8 cellular contexts compared by ENCODE assay signal in the genomic region with DNA sequence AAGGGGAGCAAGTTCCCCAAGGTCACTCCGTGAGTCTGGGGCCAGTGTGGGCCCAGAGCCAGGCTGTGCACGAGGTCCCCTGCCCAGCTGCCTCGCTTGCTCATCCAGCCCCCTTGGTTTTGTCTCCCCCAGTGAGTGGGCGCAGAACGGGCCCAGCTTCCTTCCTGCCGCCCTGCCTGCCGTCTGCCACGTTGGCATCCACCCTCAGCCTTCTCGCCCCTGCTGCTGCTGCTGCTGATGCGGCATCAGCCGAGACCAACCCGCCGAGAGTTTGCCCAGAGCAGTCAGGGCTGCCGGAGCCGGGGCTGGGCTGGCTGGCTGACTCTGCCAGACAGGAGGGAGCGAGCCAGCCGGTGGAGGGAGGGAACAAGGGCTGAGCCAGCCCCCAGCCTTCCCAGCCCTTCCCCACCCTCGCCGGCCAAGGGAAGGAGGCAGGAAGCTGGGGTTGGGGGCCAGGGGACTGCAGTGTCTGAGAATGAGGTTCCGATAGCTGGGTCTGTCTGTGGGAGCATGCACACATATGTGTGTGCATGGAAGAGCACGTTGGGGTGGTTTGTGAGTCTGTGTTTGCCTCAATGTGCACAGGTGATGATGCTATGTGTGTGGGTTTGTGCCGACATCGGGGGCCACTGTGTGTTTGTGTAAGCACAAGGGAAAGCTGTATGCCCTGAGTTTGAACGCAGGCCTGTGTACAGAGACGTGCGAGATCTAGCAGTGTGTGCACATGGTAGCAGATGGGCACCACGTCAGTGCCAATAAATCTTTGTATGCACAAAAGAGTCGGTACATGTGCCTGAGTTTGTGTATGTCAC. TPM values are rescaled to one million over a fixed set of nuclear protein-coding genes. Genes with fewer than 3 reads are reported as not detected.
DNase-seq lines count a peak whose midpoint lies in the region; ATAC-seq lines count a peak whose summit lies in the region.

No MANE protein-coding gene starts in this region.

- peaks cover 66% of the 10 kb centered on the region for H3K4me1 Mint-ChIP-seq in T-helper 2 cell treated with Interferon-gamma antibody and Interleukin-4, amounts not matched to agents 5 μg/mL and 100 μg/mL, for 36 hours (ENCODE audit: low read depth)

- H3K27me3 ChIP-seq in mucosa of rectum (ENCODE audit: control insufficient read depth in 2 of 2, insufficient read depth in 2 of 2, low read length in 2 of 2) (no peaks in the 10 kb centered on the region), SJCRH30 (no peaks in the 10 kb centered on the region)

- ATAC-seq in GM18517 (IDR thresholded peaks at IDR 0.05; ENCODE audit: unreplicated experiment): no peak

- H3K36me3 Mint-ChIP-seq in T-helper 2 cell treated with Interferon-gamma antibody and Interleukin-4, amounts not matched to agents 5 μg/mL and 100 μg/mL, for 36 hours (ENCODE audit: low read depth): peaks cover 5% of the 10 kb centered on the region

- H3K9me3 Mint-ChIP-seq in T-helper 2 cell treated with Interferon-gamma antibody and Interleukin-4, amounts not matched to agents 5 μg/mL and 100 μg/mL, for 36 hours: no peaks in the 10 kb centered on the region

- peak overlapping the region in 1 of 2 donors; percentile 50 for H3K9ac ChIP-seq in mucosa of rectum (ENCODE audit: low read depth in 1 of 2, low read length in 2 of 2)

- peak overlapping the region; percentile 93 for H3K27ac ChIP-seq in angular gyrus (ENCODE audit: low read depth, low read length)
- peak overlapping the region; percentile 12 to 48 for H3K27ac ChIP-seq in mucosa of rectum (ENCODE audit: low read depth in 2 of 2, low read length in 2 of 2)
- peak overlapping the region; percentile 76 for H3K27ac ChIP-seq in substantia nigra (ENCODE audit: low read depth, low read length, poor library complexity, severe bottlenecking)
- H3K27ac ChIP-seq in SJCRH30: no peak overlapping the region

- H3K4me3 ChIP-seq in mucosa of rectum (ENCODE audit: low read length in 2 of 2) (no peak overlapping the region), SJCRH30 (no peak overlapping the region)

- peak overlapping the region; percentile 95 for H3K4me3 Mint-ChIP-seq in T-helper 2 cell treated with Interferon-gamma antibody and Interleukin-4, amounts not matched to agents 5 μg/mL and 100 μg/mL, for 36 hours

- H3K4me1 ChIP-seq in mucosa of rectum (ENCODE audit: control insufficient read depth in 2 of 2, insufficient read depth in 2 of 2, low read length in 2 of 2) (peaks cover 52 to 85% of the 10 kb centered on the region in 2 donors), SJCRH30 (peaks cover 67% of the 10 kb centered on the region)

- H3K36me3 ChIP-seq in mucosa of rectum (ENCODE audit: control insufficient read depth in 2 of 2, insufficient read depth in 2 of 2, low read length in 2 of 2) (no peaks in the 10 kb centered on the region), SJCRH30 (no peaks in the 10 kb centered on the region)

- H3K9me3 ChIP-seq in mucosa of rectum (ENCODE audit: control insufficient read depth in 2 of 2, low read length in 2 of 2) (no peaks in the 10 kb centered on the region), SJCRH30 (replicated peaks) (no peaks in the 10 kb centered on the region)

- H3K27me3 Mint-ChIP-seq in T-helper 2 cell treated with Interferon-gamma antibody and Interleukin-4, amounts not matched to agents 5 μg/mL and 100 μg/mL, for 36 hours (ENCODE audit: low read depth): no peaks in the 10 kb centered on the region

- peak; percentile 29 for DNase-seq in T-helper 2 cell treated with Interferon-gamma antibody and Interleukin-4, amounts not matched to agents 5 μg/mL and 100 μg/mL, for 36 hours (ENCODE audit: low spot score)
- DNase-seq in substantia nigra (lab: John Stamatoyannopoulos, UW) (peak in 37 of 49 donors; percentile 19 to 76 (median 46)), SJCRH30 (no peak), NCI-H2227 treated with DMSO at 0.1 percent for 48 hours (lab: John Stamatoyannopoulos, UW) (no peak), NCI-H82 (lab: John Stamatoyannopoulos, UW) (no peak)

- peak overlapping the region; percentile 98 for H3K27ac Mint-ChIP-seq in T-helper 2 cell treated with Interferon-gamma antibody and Interleukin-4, amounts not matched to agents 5 μg/mL and 100 μg/mL, for 36 hours

RNA-seq across cellular contexts. Expression of a gene that starts 31.6 kb away (rescaled TPM):
- total RNA-seq in SJCRH30 (2014; rRNA removed; shearing (Covaris generic)): 38.2 and 43.6 TPM in 2 replicates

Comparison
In these comparisons a context has a peak if more than half of its experiments do, and no peak if none do; other contexts are left out.
1. DNase-seq: peak in T-helper 2 cell treated with Interferon-gamma antibody and Interleukin-4, amounts not matched to agents 5 μg/mL and 100 μg/mL, for 36 hours (single experiment) and substantia nigra (37 of 49); none in SJCRH30 (0 of 2), NCI-H2227 treated with DMSO at 0.1 percent for 48 hours (single experiment) and NCI-H82 (single experiment).